9 cellular contexts compared by ENCODE assay signal in genomic region chr5:181215997-181216982, GRCh38. TPM values are rescaled to one million over a fixed set of nuclear protein-coding genes. Genes with fewer than 3 reads are reported as not detected.
DNase-seq lines count a peak whose midpoint lies in the region; ATAC-seq and TF ChIP-seq lines count a peak whose summit lies in the region.
"Had no signal": no experiment of that assay in that cellular context is flagged by ENCODE, and none has a peak within 500 bp of the region (broad histone marks: within the 10 kb centered on the region; RNA-seq: fewer than 3 reads in every experiment).

No MANE protein-coding gene starts in this region.

- in situ Hi-C loops in GM13976 (cut with MboI; ENCODE audit: low sequenced_read_pairs, unreplicated experiment): no loop called here

- H3K4me3 ChIP-seq in SK-N-MC (peak overlapping the region; percentile 87), smooth muscle cell (peak overlapping the region; percentile 47)

- no peak overlapping the region; the same call in 1 of the 2 replicates for H3K27ac ChIP-seq in SK-N-MC
- no peak overlapping the region for H3K27ac ChIP-seq in smooth muscle cell (ENCODE audit: low read depth)
- H3K27ac ChIP-seq: foreskin keratinocyte had no signal

- no peaks in the 10 kb centered on the region for H3K79me2 ChIP-seq in smooth muscle cell (ENCODE audit: low read depth)

- H3K36me3 ChIP-seq in SK-N-MC (ENCODE audit: insufficient read depth, low read length) (no peaks in the 10 kb centered on the region), smooth muscle cell (ENCODE audit: low read depth) (no peaks in the 10 kb centered on the region)

- no peaks in the 10 kb centered on the region for H4K20me1 ChIP-seq in smooth muscle cell (ENCODE audit: low read depth)

- TF ChIP-seq CTCF in GM20000 (IDR thresholded peaks at IDR 0.05; ENCODE audit: extremely low read depth, missing control alignments): no peak
- TF ChIP-seq CTCF in smooth muscle cell (IDR thresholded peaks at IDR 0.05; ENCODE audit: borderline replicate concordance, insufficient read depth, poor library complexity, severe bottlenecking): no peak
- TF ChIP-seq CTCF in GM13976 (IDR thresholded peaks at IDR 0.05; ENCODE audit: borderline replicate concordance, control extremely low read depth, extremely low read depth, insufficient read depth, missing control alignments): no peak
- TF ChIP-seq CTCF in omental fat pad (IDR thresholded peaks at IDR 0.05): no peak

- no peaks in the 10 kb centered on the region for H3K4me1 ChIP-seq in smooth muscle cell (ENCODE audit: low read depth)
- H3K4me1 ChIP-seq: foreskin keratinocyte had no signal

- 61% methylated on average over 44 of the region's 44 CpGs for WGBS in smooth muscle cell (ENCODE audit: low lambda C conversion rate)

- peaks cover 15% of the 10 kb centered on the region for H3F3A ChIP-seq in smooth muscle cell (ENCODE audit: low read depth)

- H3K27me3 ChIP-seq in smooth muscle cell (ENCODE audit: low read depth): no peaks in the 10 kb centered on the region
- H3K27me3 ChIP-seq: foreskin keratinocyte had no signal

- H3K9me3 ChIP-seq in SK-N-MC (ENCODE audit: low read depth, low read length): no peaks in the 10 kb centered on the region
- H3K9me3 ChIP-seq in smooth muscle cell (replicated peaks; ENCODE audit: low read depth): no peaks in the 10 kb centered on the region

- peak; percentile 9 for DNase-seq in GM20000 (ENCODE audit: low spot score)
- DNase-seq in SK-N-MC (ENCODE audit: low read depth, low spot score): no peak
- DNase-seq in fibroblast of gingiva (ENCODE audit: low read depth): peak; percentile 31
- DNase-seq in smooth muscle cell (lab: John Stamatoyannopoulos, UW; ENCODE audit: unreplicated experiment): no peak
- no peak for DNase-seq in GM13976 (ENCODE audit: low spot score)
- DNase-seq in NCI-H2081 (lab: John Stamatoyannopoulos, UW): no peak
- DNase-seq in omental fat pad (ENCODE audit: low spot score): no peak

- H3K9ac ChIP-seq in SK-N-MC (ENCODE audit: insufficient read length) (peak overlapping the region; percentile 69), smooth muscle cell (ENCODE audit: low read depth) (no peak overlapping the region)

- ATAC-seq in HG02610 (IDR thresholded peaks at IDR 0.05; ENCODE audit: unreplicated experiment) (no peak), omental fat pad (ENCODE audit: low FRiP score) (no peak)

- H2AFZ ChIP-seq in smooth muscle cell (ENCODE audit: low read depth): no peak overlapping the region

- H3K4me2 ChIP-seq in smooth muscle cell: peak overlapping the region; percentile 78

RNA-seq across cellular contexts. Expression of gene TRIM41, which starts 6.8 kb away (rescaled TPM):
- total RNA-seq in smooth muscle cell (6.3 and 7.5 TPM in 2 replicates), omental fat pad (10 to 100 TPM in 3 of 4 donors, 1 to 10 TPM in 1; 9.8 to 16.4 (median 12.6) TPM)
- 2.4 and 2.6 TPM in 2 replicates for polyA plus RNA-seq in smooth muscle cell

RNA-seq across cellular contexts. Expression of gene TRIM7, which starts 11.3 kb away (rescaled TPM):
- 3.4 TPM in 1 of 2 replicates, not detected in the other for total RNA-seq in smooth muscle cell
- 0.45 TPM in 1 of 2 replicates, not detected in the other for polyA plus RNA-seq in smooth muscle cell
- total RNA-seq in omental fat pad: 1 to 10 TPM in 2 of 4 donors, under 1 TPM in 2; 0.79 to 2.9 (median 1.1) TPM

RNA-seq across cellular contexts. Expression of gene RACK1, which starts 27.4 kb away (rescaled TPM):
- 2,098 and 2,144 TPM in 2 replicates for total RNA-seq in smooth muscle cell
- 617 and 686 TPM in 2 replicates for polyA plus RNA-seq in smooth muscle cell
- 1,000 to 10,000 TPM; 1,928 to 2,385 (median 2,165) TPM for total RNA-seq in omental fat pad

RNA-seq across cellular contexts. Expression of gene TRIM52, which starts 44.7 kb away (rescaled TPM):
- total RNA-seq in smooth muscle cell: 5.0 and 6.9 TPM in 2 replicates
- 3.2 and 4.8 TPM in 2 replicates for polyA plus RNA-seq in smooth muscle cell
- 10 to 100 TPM in 3 of 4 donors, 1 to 10 TPM in 1; 9.8 to 19.7 (median 14.5) TPM for total RNA-seq in omental fat pad

Comparison
In these comparisons a context has a peak if more than half of its experiments do, and no peak if none do; other contexts are left out.
1. DNase-seq: peak in GM20000 (single experiment) and fibroblast of gingiva (single experiment); none in SK-N-MC (single experiment), smooth muscle cell (single experiment), GM13976 (single experiment), NCI-H2081 (0 of 2) and omental fat pad (single experiment).